In the genomic region with DNA sequence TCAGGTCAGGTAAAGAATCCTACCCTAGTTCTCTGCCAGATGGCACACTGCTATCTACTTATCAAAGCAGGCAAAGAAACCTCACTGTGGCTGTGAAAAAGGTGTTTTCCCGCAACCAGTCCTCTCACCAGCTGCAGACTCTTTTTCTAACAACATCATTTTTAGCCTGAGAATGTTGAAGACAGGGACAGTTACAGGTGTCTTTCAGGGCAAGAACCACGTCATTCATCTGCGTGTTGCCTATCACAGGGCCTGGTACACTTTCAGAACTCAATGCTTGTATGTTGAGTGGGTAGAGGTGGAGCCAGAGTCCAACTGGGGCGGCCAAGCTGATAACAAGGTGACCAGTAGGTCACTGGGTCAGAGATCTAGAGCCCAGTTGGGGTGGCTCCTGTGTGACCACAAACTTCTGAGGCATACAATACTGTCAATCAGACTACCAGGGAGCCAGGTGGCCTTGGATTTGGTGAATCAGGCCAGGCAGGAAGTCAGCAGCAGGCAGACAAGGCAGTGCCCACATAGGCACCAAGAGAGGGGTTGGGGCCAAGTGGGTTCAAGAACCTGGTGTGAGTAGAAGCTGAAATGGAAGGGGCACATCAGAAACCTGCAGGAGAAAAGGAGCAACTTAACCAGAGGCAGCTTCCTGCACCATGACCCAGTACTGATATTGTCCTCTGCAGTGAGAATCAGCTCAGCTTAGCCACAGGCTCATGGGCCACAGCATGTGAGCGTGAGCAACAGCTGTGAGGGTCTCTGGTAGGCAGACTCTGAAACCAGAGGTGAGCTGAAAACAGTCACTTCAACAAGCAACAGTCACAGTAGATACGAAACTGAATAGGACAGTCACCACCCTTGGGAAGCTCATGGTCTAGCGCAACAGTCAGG, we compare ENCODE assay signal across 13 cellular contexts.
DNase-seq lines count a peak whose midpoint lies in the region; ATAC-seq, FAIRE-seq and TF ChIP-seq lines count a peak whose summit lies in the region.
"Had no signal": no experiment of that assay in that cellular context is flagged by ENCODE, and none has a peak within 500 bp of the region (broad histone marks: within the 10 kb centered on the region; RNA-seq: fewer than 3 reads in every experiment).

No MANE protein-coding gene starts in this region.

- H3K4me3 ChIP-seq in DND-41 (ENCODE audit: low read depth in 1 of 2, low read length in 2 of 2) (no peak overlapping the region), GM12878 (no peak overlapping the region), tibial artery (no peak overlapping the region), transverse colon (no peak overlapping the region)
- H3K4me3 ChIP-seq: lung had no signal

- CTCF ChIA-PET in GM12878 (lab: Yijun Ruan, JAX), result interaction anchor here (1.6 kb wide), 1 partner anchor 8 kb away, joined by 4 read pairs; no protein-coding TSS in a partner anchor

- H3K4me1 ChIP-seq in DND-41 (ENCODE audit: insufficient read depth, low read length) (peaks cover 25% of the 10 kb centered on the region), GM12878 (ENCODE audit: control insufficient read depth, insufficient read depth, low read length) (peaks cover 47% of the 10 kb centered on the region), tibial artery (peaks cover 0 to 22% (median 8%) of the 10 kb centered on the region in 4 donors), transverse colon (peaks cover 0 to 22% (median 2%) of the 10 kb centered on the region in 4 donors)

- RAD21 ChIA-PET in GM12878 (lab: Charles Lee; ENCODE audit: unreplicated experiment), result interaction anchor here (0.7 to 2.5 kb wide), 9 partner anchors 44 to 478 kb away, joined by 3 to 6 read pairs (median 3); a partner anchor contains a TSS

- no peaks in the 10 kb centered on the region for H3K79me2 ChIP-seq in DND-41 (ENCODE audit: insufficient read depth, low read length)
- H3K79me2 ChIP-seq in GM12878 (ENCODE audit: control insufficient read depth, insufficient read depth, low read length), result no peaks in the 10 kb centered on the region

- peak; percentile 43 for DNase-seq in DND-41
- DNase-seq in GM12878 (ENCODE audit: low read depth, low spot score), result peak; percentile 56
- DNase-seq in tibial artery, result no peak
- no peak for DNase-seq in NCI-H1436 (lab: John Stamatoyannopoulos, UW)
- no peak for DNase-seq in mucosa of gallbladder (ENCODE audit: low spot score)
- no peak for DNase-seq in transverse colon
- DNase-seq: DMS53, GOT3, KG1 had no signal

- in situ Hi-C loops in GM12878 (cut with MboI) (no loop called here), transverse colon (cut with MboI; ENCODE audit: low pct_ligation_motif_present in 1 of 4, low pct_unique_long_range_greater_than_20kb in 1 of 4, low sequenced_read_pairs in 3 of 4) (no loop called here)

- peak; percentile 15; the same call in 1 of the 2 replicates for TF ChIP-seq RAD21 in GM12878 (IDR thresholded peaks at IDR 0.05; ENCODE audit: insufficient read depth, low read depth, low read length)

- no peak overlapping the region for H3K9ac ChIP-seq in DND-41 (ENCODE audit: low read depth, low read length)
- H3K9ac ChIP-seq in GM12878 (ENCODE audit: control insufficient read depth, insufficient read depth, low read length), result no peak overlapping the region

- H3K36me3 ChIP-seq in DND-41 (ENCODE audit: insufficient read depth, low read length), result peaks cover 7% of the 10 kb centered on the region; the same call in 1 of the 2 replicates
- no peaks in the 10 kb centered on the region for H3K36me3 ChIP-seq in GM12878 (ENCODE audit: control insufficient read depth in 2 of 2, insufficient read depth in 2 of 2, low read length in 1 of 2)
- no peaks in the 10 kb centered on the region for H3K36me3 ChIP-seq in tibial artery
- H3K36me3 ChIP-seq in transverse colon, result no peaks in the 10 kb centered on the region

- no peak overlapping the region for H3K4me2 ChIP-seq in DND-41 (ENCODE audit: insufficient read depth, low read length)
- peak overlapping the region; percentile 67 for H3K4me2 ChIP-seq in GM12878 (ENCODE audit: control insufficient read depth, insufficient read depth)

- peak; percentile 86 for FAIRE-seq in GM12878 (lab: Jason Lieb, UNC)
- FAIRE-seq: TTC549 had no signal

- no TSS peak for BruUV-seq in GM12878 (replicated peaks; lab: Mats Ljungman, UMichigan)

- SMC1A ChIA-PET in GM12878 (lab: Charles Lee; ENCODE audit: uncharacterized antibody, unreplicated experiment), result interaction anchor here (0.5 to 2.5 kb wide), 10 partner anchors 12 to 296 kb away, joined by 3 to 13 read pairs (median 4); no protein-coding TSS in a partner anchor

- no peak for TF ChIP-seq POLR2A in GM12878 (IDR thresholded peaks at IDR 0.05; ENCODE audit: low read depth, low read length)
- no peak for TF ChIP-seq POLR2A in transverse colon (IDR thresholded peaks at IDR 0.05)

- POLR2A ChIA-PET in GM12878 (lab: Charles Lee), result interaction anchor here (0.6 to 1.2 kb wide), 5 partner anchors 28 to 337 kb away, joined by 3 to 5 read pairs (median 4); no protein-coding TSS in a partner anchor

- peak; percentile 71 for ATAC-seq in DND-41 (ENCODE audit: insufficient read depth, low read depth)
- peak; percentile 62 for ATAC-seq in GM19023 (IDR thresholded peaks at IDR 0.05; ENCODE audit: unreplicated experiment)
- ATAC-seq in HG03280 (IDR thresholded peaks at IDR 0.05; ENCODE audit: unreplicated experiment), result peak; percentile 61
- ATAC-seq in GM12878, result peak; percentile 80

- H4K20me1 ChIP-seq in DND-41 (ENCODE audit: insufficient read depth, low read length) (peaks cover 3% of the 10 kb centered on the region; the same call in 1 of the 2 replicates), GM12878 (ENCODE audit: control insufficient read depth, insufficient read depth) (no peaks in the 10 kb centered on the region)

- H2AFZ ChIP-seq in DND-41 (ENCODE audit: low read depth, low read length) (no peak overlapping the region), GM12878 (ENCODE audit: control insufficient read depth, low read depth, low read length) (peak overlapping the region; percentile 51)

- H3K27ac ChIP-seq in DND-41 (ENCODE audit: low read length), result peak overlapping the region; percentile 33
- H3K27ac ChIP-seq in GM12878 (ENCODE audit: control insufficient read depth, insufficient read depth), result peak overlapping the region; percentile 76
- no peak overlapping the region for H3K27ac ChIP-seq in tibial artery
- no peak overlapping the region for H3K27ac ChIP-seq in transverse colon

- intact Hi-C loops in GM12878 (cut with micrococcal nuclease; ENCODE audit: unreplicated experiment), result no loop called here
- intact Hi-C loops in tibial artery (cut with DNase I; ENCODE audit: low total_unique reads), result no loop called here
- intact Hi-C loops in transverse colon (cut with DNase I; ENCODE audit: low total_unique reads), result no loop called here

- H3K27me3 ChIP-seq in DND-41 (ENCODE audit: insufficient read depth, low read length, poor library complexity) (no peaks in the 10 kb centered on the region), GM12878 (replicated peaks in 1 of 2; ENCODE audit: control insufficient read depth in 2 of 2, insufficient read depth in 2 of 2, low read length in 1 of 2) (no peaks in the 10 kb centered on the region), tibial artery (no peaks in the 10 kb centered on the region), transverse colon (no peaks in the 10 kb centered on the region)

- TF ChIP-seq CTCF in DND-41 (IDR thresholded peaks at IDR 0.05; ENCODE audit: borderline replicate concordance, extremely low read depth, low read length, poor library complexity, severe bottlenecking) (no peak), GM12878 (IDR thresholded peaks at IDR 0.05 in 2 of 3, conservative IDR thresholded peaks at IDR 0.05 in 1 of 3; ENCODE audit: control insufficient read depth in 2 of 3, extremely low read depth in 1 of 3, insufficient read depth in 1 of 3, low read depth in 3 of 3, low read length in 3 of 3) (no peak), tibial artery (IDR thresholded peaks at IDR 0.05) (no peak), transverse colon (IDR thresholded peaks at IDR 0.05) (no peak)

- 35% methylated on average over 7 of the region's 7 CpGs for WGBS in GM12878 (ENCODE audit: insufficient coverage, insufficient replicate concordance, low lambda C conversion rate, missing lambda C conversion rate)
- 83 to 90% methylated on average over 1 to 7 of the region's 7 CpGs for WGBS in transverse colon (ENCODE audit: low coverage in 1 of 2), 2 donors

- H3K9me3 ChIP-seq in DND-41 (ENCODE audit: insufficient read depth, low read length, severe bottlenecking) (no peaks in the 10 kb centered on the region), GM12878 (replicated peaks; ENCODE audit: control insufficient read depth, insufficient read depth, low read length) (no peaks in the 10 kb centered on the region), tibial artery (no peaks in the 10 kb centered on the region), transverse colon (no peaks in the 10 kb centered on the region)

- TF ChIP-seq EP300 in GM12878 (IDR thresholded peaks at IDR 0.05; ENCODE audit: borderline replicate concordance in 1 of 2, control insufficient read depth in 1 of 2, low read depth in 2 of 2, low read length in 2 of 2) (peak; percentile 48 to 67; a peak in 1 of 4 replicates), transverse colon (IDR thresholded peaks at IDR 0.05; ENCODE audit: low read depth) (no peak)

TF ChIP-seq in GM12878, 131 proteins besides CTCF, POLR2A, EP300 and RAD21 (continues in another document):
- TF ChIP-seq RFX5 (IDR thresholded peaks at IDR 0.05; ENCODE audit: low read depth, low read length) (no peak), EGR1 (IDR thresholded peaks at IDR 0.05; ENCODE audit: borderline replicate concordance in 1 of 2, low read depth in 2 of 2, low read length in 2 of 2) (no peak), PAX5 (IDR thresholded peaks at IDR 0.05; ENCODE audit: borderline replicate concordance, low read depth, low read length) (no peak), MEF2B (IDR thresholded peaks at IDR 0.05; ENCODE audit: partially characterized antibody, poor library complexity, severe bottlenecking) (peak; percentile 52), GATAD2B (conservative IDR thresholded peaks at IDR 0.05; ENCODE audit: low read depth) (0 out of 2 replicates have a peak, but pooled peaks have one; percentile 46), MXI1 (IDR thresholded peaks at IDR 0.05; ENCODE audit: low read depth, low read length) (no peak), ZNF384 (IDR thresholded peaks at IDR 0.05; ENCODE audit: borderline replicate concordance, low read depth, low read length) (no peak)
- TF ChIP-seq, protein P1, sequence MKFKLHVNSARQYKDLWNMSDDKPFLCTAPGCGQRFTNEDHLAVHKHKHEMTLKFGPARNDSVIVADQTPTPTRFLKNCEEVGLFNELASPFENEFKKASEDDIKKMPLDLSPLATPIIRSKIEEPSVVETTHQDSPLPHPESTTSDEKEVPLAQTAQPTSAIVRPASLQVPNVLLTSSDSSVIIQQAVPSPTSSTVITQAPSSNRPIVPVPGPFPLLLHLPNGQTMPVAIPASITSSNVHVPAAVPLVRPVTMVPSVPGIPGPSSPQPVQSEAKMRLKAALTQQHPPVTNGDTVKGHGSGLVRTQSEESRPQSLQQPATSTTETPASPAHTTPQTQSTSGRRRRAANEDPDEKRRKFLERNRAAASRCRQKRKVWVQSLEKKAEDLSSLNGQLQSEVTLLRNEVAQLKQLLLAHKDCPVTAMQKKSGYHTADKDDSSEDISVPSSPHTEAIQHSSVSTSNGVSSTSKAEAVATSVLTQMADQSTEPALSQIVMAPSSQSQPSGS (IDR thresholded peaks at IDR 0.05; ENCODE audit: low read length), result peak; percentile 64; the same call in 1 of the 2 replicates

Comparison
In these comparisons a context has a peak if more than half of its experiments do, and no peak if none do; other contexts are left out.
1. DNase-seq: peak in DND-41 (single experiment) and GM12878 (single experiment); none in tibial artery (0 of 2), NCI-H1436 (single experiment), mucosa of gallbladder (single experiment) and transverse colon (single experiment).
2. H3K27ac ChIP-seq: peak in DND-41 (single experiment) and GM12878 (single experiment); none in tibial artery (0 of 2) and transverse colon (0 of 4).
3. Peak in every context shown above with its lines, with median percentiles within 50 percentile points of each other: ATAC-seq.